In the genomic region with DNA sequence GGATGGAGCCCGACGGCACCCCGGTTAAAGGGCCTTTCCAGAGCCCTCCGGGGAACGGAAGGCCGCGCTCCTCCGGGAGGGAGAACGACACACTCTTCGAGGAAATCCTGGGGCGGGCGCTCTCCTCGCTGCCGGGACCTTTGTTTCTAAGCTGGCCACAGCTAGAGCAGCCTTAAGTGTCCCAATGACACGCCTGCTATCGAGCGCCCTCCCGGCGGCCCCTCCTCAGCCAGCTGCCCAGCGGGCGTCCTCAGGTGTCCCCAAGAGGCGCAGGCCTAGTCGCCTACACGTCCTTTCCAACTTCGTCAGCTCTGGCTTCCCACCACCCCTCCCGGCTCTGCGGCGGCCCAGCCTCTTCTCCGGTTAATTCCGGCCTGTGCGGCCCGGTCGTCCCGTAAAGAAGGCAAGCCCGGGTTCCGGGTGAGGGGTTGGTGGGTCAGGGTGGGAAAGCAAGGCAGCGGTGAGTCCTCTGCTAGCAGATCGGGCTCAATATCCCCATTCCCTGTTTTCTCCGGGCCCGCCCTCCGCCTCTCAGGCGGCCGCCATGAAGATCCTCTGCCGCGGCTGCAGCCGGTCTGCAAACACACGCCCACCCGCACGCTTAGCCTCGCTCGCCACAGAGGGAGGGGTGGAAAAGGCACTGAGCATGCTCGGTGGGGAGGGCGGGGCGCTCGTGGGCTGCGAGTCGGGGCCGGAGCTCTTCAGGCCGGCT, we compare ENCODE assay signal across 8 cellular contexts. TPM values are rescaled to one million over a fixed set of nuclear protein-coding genes. Genes with fewer than 3 reads are reported as not detected.
DNase-seq lines count a peak whose midpoint lies in the region; ATAC-seq and TF ChIP-seq lines count a peak whose summit lies in the region.

No MANE protein-coding gene starts in this region.

- H2BK12ac ChIP-seq in trophoblast cell (ENCODE audit: low read length) = no peak overlapping the region

- H3K36me3 Mint-ChIP-seq in activated naive CD8-positive, alpha-beta T cell treated with anti-CD3 and anti-CD28 coated beads, Interleukin-2, amount 50 U/mL, for 24 hours (ENCODE audit: low read depth) = peaks cover 4% of the 10 kb centered on the region

- peak overlapping the region; percentile 64 for H2AFZ ChIP-seq in trophoblast cell (ENCODE audit: insufficient read depth, low read length, poor library complexity)

- no peaks in the 10 kb centered on the region for H3K27me3 Mint-ChIP-seq in activated naive CD8-positive, alpha-beta T cell treated with anti-CD3 and anti-CD28 coated beads, Interleukin-2, amount 50 U/mL, for 24 hours

- H4K12ac ChIP-seq in trophoblast cell (ENCODE audit: low read depth, low read length) = peak overlapping the region; percentile 71

- no CpG with 5 or more reads among the region's 59 CpGs for WGBS in trophoblast cell (ENCODE audit: extremely low coverage, insufficient coverage, insufficient read length)
- WGBS in tibial nerve, 2 donors = 0 to 1% methylated on average over 35 to 37 of the region's 59 CpGs

- peak in 1 of 2 donors; percentile 99 for TF ChIP-seq EP300 in tibial nerve (IDR thresholded peaks at IDR 0.05)

- H3K4me3 ChIP-seq in cardiac muscle cell (peak overlapping the region; percentile 63), trophoblast cell (ENCODE audit: low read depth, low read length) (peak overlapping the region; percentile 80), tibial nerve (peak overlapping the region; percentile 74 to 91 (median 80))

- H3K9me3 Mint-ChIP-seq in activated naive CD8-positive, alpha-beta T cell treated with anti-CD3 and anti-CD28 coated beads, Interleukin-2, amount 50 U/mL, for 24 hours = no peaks in the 10 kb centered on the region

- H3K14ac ChIP-seq in trophoblast cell (ENCODE audit: low read length) = peak overlapping the region; percentile 87

- no peaks in the 10 kb centered on the region for H3K27me3 ChIP-seq in cardiac muscle cell
- H3K27me3 ChIP-seq in trophoblast cell (ENCODE audit: insufficient read depth, low read length) = no peaks in the 10 kb centered on the region
- H3K27me3 ChIP-seq in tibial nerve = no peaks in the 10 kb centered on the region

- H3K23ac ChIP-seq in trophoblast cell (ENCODE audit: low read length) = no peak overlapping the region

- TF ChIP-seq POLR2A in tibial nerve (IDR thresholded peaks at IDR 0.05) = peak; percentile 93

- peak overlapping the region; percentile 69 for H2BK120ac ChIP-seq in trophoblast cell (ENCODE audit: insufficient read depth, low read length, poor library complexity)

- H3K36me3 ChIP-seq in cardiac muscle cell (no peaks in the 10 kb centered on the region), trophoblast cell (ENCODE audit: control insufficient read depth in 1 of 2, insufficient read depth in 2 of 2, low read length in 2 of 2) (no peaks in the 10 kb centered on the region), tibial nerve (no peaks in the 10 kb centered on the region)

- peaks cover 12% of the 10 kb centered on the region for H3K79me1 ChIP-seq in trophoblast cell (ENCODE audit: low read length)

- H3K27ac Mint-ChIP-seq in activated naive CD8-positive, alpha-beta T cell treated with anti-CD3 and anti-CD28 coated beads, Interleukin-2, amount 50 U/mL, for 24 hours = peak overlapping the region; percentile 89

- H3K9ac ChIP-seq in trophoblast cell (ENCODE audit: low read length) = peak overlapping the region; percentile 92

- H3K4me1 ChIP-seq in cardiac muscle cell (ENCODE audit: low read depth) (peaks cover 11% of the 10 kb centered on the region), trophoblast cell (ENCODE audit: control insufficient read depth in 1 of 2, insufficient read depth in 2 of 2, low read length in 2 of 2) (peaks cover 0 to 2% of the 10 kb centered on the region in 2 experiments), tibial nerve (peaks cover 0 to 35% (median 16%) of the 10 kb centered on the region in 4 donors)

- H4K91ac ChIP-seq in trophoblast cell (ENCODE audit: low read depth, low read length) = peak overlapping the region; percentile 87

- ATAC-seq in HG02610 (IDR thresholded peaks at IDR 0.05; ENCODE audit: unreplicated experiment) = peak; percentile 90
- ATAC-seq in activated naive CD8-positive, alpha-beta T cell treated with anti-CD3 and anti-CD28 coated beads, Interleukin-2, amount 50 U/mL, for 24 hours = peak; percentile 86

- H3K27ac ChIP-seq in cardiac muscle cell (peak overlapping the region; percentile 99), trophoblast cell (ENCODE audit: low read depth, low read length) (peak overlapping the region; percentile 88), tibial nerve (peak overlapping the region; percentile 90 to 96 (median 92))

- H4K8ac ChIP-seq in trophoblast cell (ENCODE audit: low read depth, low read length) = peak overlapping the region; percentile 81

- DNase-seq in NCI-H1048 (lab: John Stamatoyannopoulos, UW) (peak; percentile 81), SKM-1 treated with dmso at 0.1 percent for 144 hours (lab: John Stamatoyannopoulos, UW; ENCODE audit: unreplicated experiment) (peak; percentile 88), cardiac muscle cell (ENCODE audit: low read depth in 1 of 2, low spot score in 1 of 2) (peak; percentile 97 to 99), trophoblast cell (peak; percentile 94 to 96), tibial nerve (ENCODE audit: low spot score in 2 of 2) (peak; percentile 89)
- DNase-seq in activated naive CD8-positive, alpha-beta T cell treated with anti-CD3 and anti-CD28 coated beads, Interleukin-2, amount 50 U/mL, for 24 hours = peak; percentile 95

- H3K4me2 ChIP-seq in trophoblast cell (ENCODE audit: low read length) = peak overlapping the region; percentile 62

- peaks cover 48% of the 10 kb centered on the region for H3K4me1 Mint-ChIP-seq in activated naive CD8-positive, alpha-beta T cell treated with anti-CD3 and anti-CD28 coated beads, Interleukin-2, amount 50 U/mL, for 24 hours

- peak overlapping the region; percentile 67 for H3K4ac ChIP-seq in trophoblast cell (ENCODE audit: low read depth, low read length)

- no peak overlapping the region for H2AK5ac ChIP-seq in trophoblast cell (ENCODE audit: low read length)

- peak; percentile 2 for TF ChIP-seq CTCF in GM12873 (IDR thresholded peaks at IDR 0.05; ENCODE audit: insufficient read depth, low read depth, low read length, missing control alignments)
- no peak for TF ChIP-seq CTCF in cardiac muscle cell (IDR thresholded peaks at IDR 0.05; ENCODE audit: low read depth, low read length)
- TF ChIP-seq CTCF in tibial nerve (IDR thresholded peaks at IDR 0.05) = peak in 1 of 5 experiments; percentile 20

- H3K18ac ChIP-seq in trophoblast cell (ENCODE audit: low read length) = peak overlapping the region; percentile 43

- peaks cover 15% of the 10 kb centered on the region for H3K79me2 ChIP-seq in trophoblast cell (ENCODE audit: control insufficient read depth, insufficient read depth, low read length, poor library complexity)

- peak overlapping the region; percentile 88 for H3K4me3 Mint-ChIP-seq in activated naive CD8-positive, alpha-beta T cell treated with anti-CD3 and anti-CD28 coated beads, Interleukin-2, amount 50 U/mL, for 24 hours

- peak overlapping the region; percentile 87 for H2BK5ac ChIP-seq in trophoblast cell (ENCODE audit: low read depth, low read length, poor library complexity)

- no peaks in the 10 kb centered on the region for H3K9me3 ChIP-seq in cardiac muscle cell (ENCODE audit: low read depth)
- no peaks in the 10 kb centered on the region for H3K9me3 ChIP-seq in trophoblast cell (ENCODE audit: insufficient read depth, low read depth, low read length)
- H3K9me3 ChIP-seq in tibial nerve = no peaks in the 10 kb centered on the region

RNA-seq across cellular contexts. Expression of a gene that starts 0.4 kb away (rescaled TPM):
- total RNA-seq in cardiac muscle cell = 40.7 and 42.8 TPM in 2 replicates
- 34.8 and 63.6 TPM in 2 replicates for polyA plus RNA-seq in cardiac muscle cell
- 16.4 and 17.6 TPM in 2 replicates for polyA plus RNA-seq in trophoblast cell (2013)
- total RNA-seq in tibial nerve = 10 to 100 TPM; 40.5 to 61.4 (median 54.1) TPM

Comparison
In these comparisons a context has a peak if more than half of its experiments do, and no peak if none do; other contexts are left out.
1. Peak in every context shown above with its lines: DNase-seq, ATAC-seq, H3K4me3 ChIP-seq and H3K27ac ChIP-seq.